ENCODE assay signal across 8 cellular contexts in genomic region chr3:50550079-50550736, GRCh38. TPM values are rescaled to one million over a fixed set of nuclear protein-coding genes. Genes with fewer than 3 reads are reported as not detected.
DNase-seq lines count a peak whose midpoint lies in the region; ATAC-seq and TF ChIP-seq lines count a peak whose summit lies in the region.

No MANE protein-coding gene starts in this region.

- no peak overlapping the region for H3K27ac Mint-ChIP-seq in CD8-positive, alpha-beta T cell
- H3K27ac Mint-ChIP-seq in HFFc6 = no peak overlapping the region

- H3K4me1 Mint-ChIP-seq in CD8-positive, alpha-beta T cell (ENCODE audit: low read depth) = no peaks in the 10 kb centered on the region
- H3K4me1 Mint-ChIP-seq in HFFc6 (ENCODE audit: low read depth) = peaks cover 6% of the 10 kb centered on the region; the same call in 1 of the 2 replicates

- no peaks in the 10 kb centered on the region for H3K4me1 ChIP-seq in CD8-positive, alpha-beta T cell (ENCODE audit: insufficient read depth, low read length)
- H3K4me1 ChIP-seq in ascending aorta = no peaks in the 10 kb centered on the region

- no peak overlapping the region for H3K27ac ChIP-seq in CD8-positive, alpha-beta T cell (ENCODE audit: low read depth, low read length)
- H3K27ac ChIP-seq in ascending aorta = no peak overlapping the region

- ATAC-seq in CD8-positive, alpha-beta T cell = peak; percentile 89

- H3K9me3 Mint-ChIP-seq in CD8-positive, alpha-beta T cell = no peaks in the 10 kb centered on the region
- no peaks in the 10 kb centered on the region for H3K9me3 Mint-ChIP-seq in HFFc6

- CTCF ChIA-PET in CD8-positive, alpha-beta T cell (lab: Charles Lee) = interaction anchor here (0.7 to 6.4 kb wide), 21 partner anchors 8 to 828 kb away, joined by 3 to 42 read pairs (median 4); partner anchors contain the start of gene MAPKAPK3

- DNase-seq in CD8-positive, alpha-beta T cell = peak; percentile 43 to 74 (median 60)
- peak; percentile 12 for DNase-seq in HFFc6
- peak; percentile 31 for DNase-seq in SW480 (ENCODE audit: low spot score)
- DNase-seq in ascending aorta (ENCODE audit: low spot score in 2 of 2) = no peak
- peak in 35 of 51 donors; percentile 1 to 51 (median 15) for DNase-seq in hypothalamus (lab: John Stamatoyannopoulos, UW)
- peak; percentile 60 for DNase-seq in stimulated activated CD4-positive, alpha-beta T cell treated with anti-CD3 and anti-CD28 coated beads, Interleukin-1b, Interleukin-23, amount 100 ng/mL, for 48 hours
- no peak for DNase-seq in DMS153 (lab: John Stamatoyannopoulos, UW)
- DNase-seq in HCEC 1CT = no peak

- H3K4me3 Mint-ChIP-seq in CD8-positive, alpha-beta T cell = no peak overlapping the region
- H3K4me3 Mint-ChIP-seq in HFFc6 = no peak overlapping the region

- intact Hi-C loops in CD8-positive, alpha-beta T cell (cut with DNase I, micrococcal nuclease) = loop anchor here in 1 of 2 experiments (1.0 to 5.0 kb wide), 2 partner anchors 114 to 358 kb away; partner anchors contain the start of gene GNAT1
- intact Hi-C loops in ascending aorta (cut with DNase I) = no loop called here

- H3K36me3 ChIP-seq in CD8-positive, alpha-beta T cell (ENCODE audit: insufficient read depth, low read length) = no peaks in the 10 kb centered on the region
- no peaks in the 10 kb centered on the region for H3K36me3 ChIP-seq in ascending aorta

- H3K27me3 ChIP-seq in CD8-positive, alpha-beta T cell (ENCODE audit: insufficient read depth, low read length) = no peaks in the 10 kb centered on the region
- H3K27me3 ChIP-seq in ascending aorta = no peaks in the 10 kb centered on the region

- no peak overlapping the region for H3K4me3 ChIP-seq in CD8-positive, alpha-beta T cell (ENCODE audit: low read depth, low read length)
- H3K4me3 ChIP-seq in ascending aorta = no peak overlapping the region

- H3K9me3 ChIP-seq in CD8-positive, alpha-beta T cell (ENCODE audit: low read length) = no peaks in the 10 kb centered on the region
- H3K9me3 ChIP-seq in ascending aorta = no peaks in the 10 kb centered on the region

- no peaks in the 10 kb centered on the region for H3K27me3 Mint-ChIP-seq in CD8-positive, alpha-beta T cell (ENCODE audit: low read depth)
- peaks cover 23% of the 10 kb centered on the region for H3K27me3 Mint-ChIP-seq in HFFc6 (ENCODE audit: insufficient read depth)

- H3K36me3 Mint-ChIP-seq in CD8-positive, alpha-beta T cell = no peaks in the 10 kb centered on the region
- no peaks in the 10 kb centered on the region for H3K36me3 Mint-ChIP-seq in HFFc6 (ENCODE audit: low read depth)

- TF ChIP-seq CTCF in CD8-positive, alpha-beta T cell (IDR thresholded peaks at IDR 0.05) = peak; percentile 82
- TF ChIP-seq CTCF in HFFc6 (IDR thresholded peaks at IDR 0.05) (peak; percentile 92), ascending aorta (IDR thresholded peaks at IDR 0.05) (peak; percentile 51 to 78 (median 67))

- POLR2A ChIA-PET in CD8-positive, alpha-beta T cell (lab: Charles Lee) = no interaction called here

RNA-seq across cellular contexts. Expression of gene C3orf18, which starts 17.3 kb away (rescaled TPM):
- total RNA-seq in CD8-positive, alpha-beta T cell = 1 to 10 TPM; 5.4 to 5.5 TPM
- total RNA-seq in HFFc6 (2021; fragmentation: NEBNext Ultra II Directional; extraction: Animal tissue kit (Norgen Biotek cat#: 25700)) = 10 to 100 TPM; 12.9 to 15.5 (median 14.2) TPM
- 29.5 TPM for total RNA-seq in ascending aorta

RNA-seq across cellular contexts. Expression of gene HEMK1, which starts 19.1 kb away (rescaled TPM):
- 10 to 100 TPM; 11.1 to 12.5 TPM for total RNA-seq in CD8-positive, alpha-beta T cell
- 10 to 100 TPM; 17.9 to 20.7 (median 19.2) TPM for total RNA-seq in HFFc6 (2021; fragmentation: NEBNext Ultra II Directional; extraction: Animal tissue kit (Norgen Biotek cat#: 25700))
- total RNA-seq in ascending aorta = 13.1 TPM

RNA-seq across cellular contexts. Expression of gene CACNA2D2, which starts 46.8 kb away (rescaled TPM):
- total RNA-seq in CD8-positive, alpha-beta T cell = 1 to 10 TPM; 7.2 to 8.7 TPM
- total RNA-seq in HFFc6 (2021; fragmentation: NEBNext Ultra II Directional; extraction: Animal tissue kit (Norgen Biotek cat#: 25700)) = under 1 TPM in 1 of 6 experiments, not detected in 5; 0.09 TPM
- 0.85 TPM for total RNA-seq in ascending aorta

Comparison
In these comparisons a context has a peak if more than half of its experiments do, and no peak if none do; other contexts are left out.
1. DNase-seq: peak in CD8-positive, alpha-beta T cell (7 of 7), HFFc6 (single experiment), SW480 (single experiment), hypothalamus (35 of 51) and stimulated activated CD4-positive, alpha-beta T cell treated with anti-CD3 and anti-CD28 coated beads, Interleukin-1b, Interleukin-23, amount 100 ng/mL, for 48 hours (single experiment); none in ascending aorta (0 of 2), DMS153 (single experiment) and HCEC 1CT (single experiment).
2. Peak in every context shown above with its lines, with median percentiles within 50 percentile points of each other: CTCF ChIP-seq.